Comparison of ENCODE assay signal across 1 cellular context in the genomic region with DNA sequence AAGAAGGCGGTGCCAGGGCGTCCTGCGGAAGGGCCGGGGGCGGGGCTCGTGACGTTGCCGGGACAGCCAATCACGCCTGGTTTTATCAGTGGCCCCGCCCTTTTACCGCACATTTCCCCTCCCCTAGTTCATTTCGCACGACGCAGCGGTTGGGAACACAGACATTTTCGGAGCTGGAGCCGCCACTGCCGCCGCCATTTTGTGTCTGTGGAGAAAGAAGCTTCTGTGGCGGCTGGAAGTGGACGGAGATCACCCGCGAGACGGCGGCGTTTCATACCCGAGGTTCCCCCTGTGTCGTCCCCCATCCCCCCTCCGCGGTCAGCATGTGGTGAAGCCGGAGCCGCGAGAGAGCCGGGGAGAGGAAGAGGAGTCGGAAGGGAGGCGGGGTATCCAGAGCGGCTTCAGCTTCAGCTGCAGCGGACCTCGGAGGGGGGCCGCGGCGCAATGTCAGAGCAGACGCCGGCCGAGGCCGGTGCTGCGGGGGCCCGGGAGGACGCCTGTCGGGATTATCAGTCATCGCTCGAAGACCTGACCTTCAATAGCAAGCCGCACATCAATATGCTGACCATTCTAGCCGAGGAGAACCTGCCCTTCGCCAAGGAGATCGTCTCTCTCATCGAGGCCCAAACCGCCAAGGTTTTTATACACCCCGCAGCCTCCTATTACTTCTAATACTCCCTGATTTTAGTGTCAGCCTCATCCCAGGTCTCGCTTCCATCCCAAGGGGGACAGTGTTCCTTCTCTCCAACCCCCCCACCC.
TF ChIP-seq lines count a peak whose summit lies in the region.

A gene with protein sequence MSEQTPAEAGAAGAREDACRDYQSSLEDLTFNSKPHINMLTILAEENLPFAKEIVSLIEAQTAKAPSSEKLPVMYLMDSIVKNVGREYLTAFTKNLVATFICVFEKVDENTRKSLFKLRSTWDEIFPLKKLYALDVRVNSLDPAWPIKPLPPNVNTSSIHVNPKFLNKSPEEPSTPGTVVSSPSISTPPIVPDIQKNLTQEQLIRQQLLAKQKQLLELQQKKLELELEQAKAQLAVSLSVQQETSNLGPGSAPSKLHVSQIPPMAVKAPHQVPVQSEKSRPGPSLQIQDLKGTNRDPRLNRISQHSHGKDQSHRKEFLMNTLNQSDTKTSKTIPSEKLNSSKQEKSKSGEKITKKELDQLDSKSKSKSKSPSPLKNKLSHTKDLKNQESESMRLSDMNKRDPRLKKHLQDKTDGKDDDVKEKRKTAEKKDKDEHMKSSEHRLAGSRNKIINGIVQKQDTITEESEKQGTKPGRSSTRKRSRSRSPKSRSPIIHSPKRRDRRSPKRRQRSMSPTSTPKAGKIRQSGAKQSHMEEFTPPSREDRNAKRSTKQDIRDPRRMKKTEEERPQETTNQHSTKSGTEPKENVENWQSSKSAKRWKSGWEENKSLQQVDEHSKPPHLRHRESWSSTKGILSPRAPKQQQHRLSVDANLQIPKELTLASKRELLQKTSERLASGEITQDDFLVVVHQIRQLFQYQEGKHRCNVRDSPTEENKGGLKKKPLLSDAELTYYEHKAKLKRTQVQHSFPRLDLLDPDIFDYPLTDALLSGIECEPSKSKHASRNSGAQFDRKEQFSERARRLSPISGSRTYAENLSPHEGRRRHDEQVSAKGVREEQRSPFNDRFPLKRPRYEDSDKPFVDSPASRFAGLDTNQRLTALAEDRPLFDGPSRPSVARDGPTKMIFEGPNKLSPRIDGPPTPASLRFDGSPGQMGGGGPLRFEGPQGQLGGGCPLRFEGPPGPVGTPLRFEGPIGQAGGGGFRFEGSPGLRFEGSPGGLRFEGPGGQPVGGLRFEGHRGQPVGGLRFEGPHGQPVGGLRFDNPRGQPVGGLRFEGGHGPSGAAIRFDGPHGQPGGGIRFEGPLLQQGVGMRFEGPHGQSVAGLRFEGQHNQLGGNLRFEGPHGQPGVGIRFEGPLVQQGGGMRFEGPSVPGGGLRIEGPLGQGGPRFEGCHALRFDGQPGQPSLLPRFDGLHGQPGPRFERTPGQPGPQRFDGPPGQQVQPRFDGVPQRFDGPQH (N-terminal part only) (plus strand): TSS at position 136 of the 759 bp plus-strand sequence. CDS start 309 bp downstream, at position 445.

TF ChIP-seq in HEK293, 187 proteins besides CTCF, POLR2A, EP300 and RAD21 (continued from another document and continues in another):
- TF ChIP-seq ZNF426 (tag by site-specific recombination; IDR thresholded peaks at IDR 0.05) (no peak), ZNF423 (tag by site-specific recombination; IDR thresholded peaks at IDR 0.05) (no peak), ZNF843 (tag by site-specific recombination; IDR thresholded peaks at IDR 0.05) (no peak), ZNF140 (tag by site-specific recombination; IDR thresholded peaks at IDR 0.05) (no peak), GLIS1 (tag by site-specific recombination; IDR thresholded peaks at IDR 0.05) (no peak; the same call in 1 of the 2 replicates), ZNF514 (tag by site-specific recombination; IDR thresholded peaks at IDR 0.05) (no peak), ZFP37 (tag by site-specific recombination; IDR thresholded peaks at IDR 0.05) (peak; percentile 71; the same call in 1 of the 2 replicates), ZNF416 (tag by site-specific recombination; IDR thresholded peaks at IDR 0.05) (no peak), ZNF530 (tag by site-specific recombination; IDR thresholded peaks at IDR 0.05; ENCODE audit: low read depth) (no peak), SCRT1 (tag by site-specific recombination; IDR thresholded peaks at IDR 0.05; ENCODE audit: borderline replicate concordance) (no peak), ZNF777 (tag by site-specific recombination; IDR thresholded peaks at IDR 0.05; ENCODE audit: borderline replicate concordance) (no peak), ZNF341 (tag by site-specific recombination; IDR thresholded peaks at IDR 0.05; ENCODE audit: low read depth) (0 out of 2 replicates have a peak, but pooled peaks have one; percentile 7), ZNF2 (tag by site-specific recombination; IDR thresholded peaks at IDR 0.05) (no peak), IKZF3 (tag by site-specific recombination; IDR thresholded peaks at IDR 0.05) (no peak), ZSCAN23 (tag by site-specific recombination; IDR thresholded peaks at IDR 0.05) (no peak), REPIN1 (tag by site-specific recombination; IDR thresholded peaks at IDR 0.05; ENCODE audit: low read depth) (no peak), KLF10 (tag by site-specific recombination; IDR thresholded peaks at IDR 0.05) (peak; percentile 93), ZNF175 (tag by site-specific recombination; IDR thresholded peaks at IDR 0.05) (no peak), ZNF223 (tag by site-specific recombination; IDR thresholded peaks at IDR 0.05) (no peak), ZNF214 (tag by site-specific recombination; IDR thresholded peaks at IDR 0.05; ENCODE audit: borderline replicate concordance) (no peak), GLI2 (tag by site-specific recombination; IDR thresholded peaks at IDR 0.05; ENCODE audit: borderline replicate concordance, low read depth) (no peak), KLF1 (tag by site-specific recombination; IDR thresholded peaks at IDR 0.05) (peak; percentile 16; the same call in 1 of the 2 replicates), SALL2 (tag by site-specific recombination; IDR thresholded peaks at IDR 0.05; ENCODE audit: borderline replicate concordance) (no peak), WT1 (tag by site-specific recombination; IDR thresholded peaks at IDR 0.05) (no peak), KLF9 (tag by site-specific recombination; IDR thresholded peaks at IDR 0.05; ENCODE audit: low read depth) (peak; percentile 46; the same call in 1 of the 2 replicates), ZBTB20 (tag by site-specific recombination; IDR thresholded peaks at IDR 0.05) (no peak), ZNF37A (tag by site-specific recombination; IDR thresholded peaks at IDR 0.05) (peak; percentile 59), ZBTB21 (tag by site-specific recombination; IDR thresholded peaks at IDR 0.05) (no peak), PRDM1 (tag by site-specific recombination; IDR thresholded peaks at IDR 0.05) (no peak), ZNF354C (tag by site-specific recombination; IDR thresholded peaks at IDR 0.05; ENCODE audit: borderline replicate concordance, low read depth) (no peak), ZNF571 (tag by site-specific recombination; IDR thresholded peaks at IDR 0.05) (no peak)
- TF ChIP-seq, protein P1, sequence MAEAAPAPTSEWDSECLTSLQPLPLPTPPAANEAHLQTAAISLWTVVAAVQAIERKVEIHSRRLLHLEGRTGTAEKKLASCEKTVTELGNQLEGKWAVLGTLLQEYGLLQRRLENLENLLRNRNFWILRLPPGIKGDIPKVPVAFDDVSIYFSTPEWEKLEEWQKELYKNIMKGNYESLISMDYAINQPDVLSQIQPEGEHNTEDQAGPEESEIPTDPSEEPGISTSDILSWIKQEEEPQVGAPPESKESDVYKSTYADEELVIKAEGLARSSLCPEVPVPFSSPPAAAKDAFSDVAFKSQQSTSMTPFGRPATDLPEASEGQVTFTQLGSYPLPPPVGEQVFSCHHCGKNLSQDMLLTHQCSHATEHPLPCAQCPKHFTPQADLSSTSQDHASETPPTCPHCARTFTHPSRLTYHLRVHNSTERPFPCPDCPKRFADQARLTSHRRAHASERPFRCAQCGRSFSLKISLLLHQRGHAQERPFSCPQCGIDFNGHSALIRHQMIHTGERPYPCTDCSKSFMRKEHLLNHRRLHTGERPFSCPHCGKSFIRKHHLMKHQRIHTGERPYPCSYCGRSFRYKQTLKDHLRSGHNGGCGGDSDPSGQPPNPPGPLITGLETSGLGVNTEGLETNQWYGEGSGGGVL (tag by site-specific recombination; IDR thresholded peaks at IDR 0.05) = no peak
- TF ChIP-seq, protein P2, sequence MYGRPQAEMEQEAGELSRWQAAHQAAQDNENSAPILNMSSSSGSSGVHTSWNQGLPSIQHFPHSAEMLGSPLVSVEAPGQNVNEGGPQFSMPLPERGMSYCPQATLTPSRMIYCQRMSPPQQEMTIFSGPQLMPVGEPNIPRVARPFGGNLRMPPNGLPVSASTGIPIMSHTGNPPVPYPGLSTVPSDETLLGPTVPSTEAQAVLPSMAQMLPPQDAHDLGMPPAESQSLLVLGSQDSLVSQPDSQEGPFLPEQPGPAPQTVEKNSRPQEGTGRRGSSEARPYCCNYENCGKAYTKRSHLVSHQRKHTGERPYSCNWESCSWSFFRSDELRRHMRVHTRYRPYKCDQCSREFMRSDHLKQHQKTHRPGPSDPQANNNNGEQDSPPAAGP (tag by site-specific recombination; IDR thresholded peaks at IDR 0.05) = no peak
- TF ChIP-seq, protein P3, sequence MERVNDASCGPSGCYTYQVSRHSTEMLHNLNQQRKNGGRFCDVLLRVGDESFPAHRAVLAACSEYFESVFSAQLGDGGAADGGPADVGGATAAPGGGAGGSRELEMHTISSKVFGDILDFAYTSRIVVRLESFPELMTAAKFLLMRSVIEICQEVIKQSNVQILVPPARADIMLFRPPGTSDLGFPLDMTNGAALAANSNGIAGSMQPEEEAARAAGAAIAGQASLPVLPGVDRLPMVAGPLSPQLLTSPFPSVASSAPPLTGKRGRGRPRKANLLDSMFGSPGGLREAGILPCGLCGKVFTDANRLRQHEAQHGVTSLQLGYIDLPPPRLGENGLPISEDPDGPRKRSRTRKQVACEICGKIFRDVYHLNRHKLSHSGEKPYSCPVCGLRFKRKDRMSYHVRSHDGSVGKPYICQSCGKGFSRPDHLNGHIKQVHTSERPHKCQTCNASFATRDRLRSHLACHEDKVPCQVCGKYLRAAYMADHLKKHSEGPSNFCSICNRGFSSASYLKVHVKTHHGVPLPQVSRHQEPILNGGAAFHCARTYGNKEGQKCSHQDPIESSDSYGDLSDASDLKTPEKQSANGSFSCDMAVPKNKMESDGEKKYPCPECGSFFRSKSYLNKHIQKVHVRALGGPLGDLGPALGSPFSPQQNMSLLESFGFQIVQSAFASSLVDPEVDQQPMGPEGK (tag by site-specific recombination; IDR thresholded peaks at IDR 0.05) = peak; percentile 41
- TF ChIP-seq, protein P4, sequence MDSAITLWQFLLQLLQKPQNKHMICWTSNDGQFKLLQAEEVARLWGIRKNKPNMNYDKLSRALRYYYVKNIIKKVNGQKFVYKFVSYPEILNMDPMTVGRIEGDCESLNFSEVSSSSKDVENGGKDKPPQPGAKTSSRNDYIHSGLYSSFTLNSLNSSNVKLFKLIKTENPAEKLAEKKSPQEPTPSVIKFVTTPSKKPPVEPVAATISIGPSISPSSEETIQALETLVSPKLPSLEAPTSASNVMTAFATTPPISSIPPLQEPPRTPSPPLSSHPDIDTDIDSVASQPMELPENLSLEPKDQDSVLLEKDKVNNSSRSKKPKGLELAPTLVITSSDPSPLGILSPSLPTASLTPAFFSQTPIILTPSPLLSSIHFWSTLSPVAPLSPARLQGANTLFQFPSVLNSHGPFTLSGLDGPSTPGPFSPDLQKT (IDR thresholded peaks at IDR 0.05; ENCODE audit: borderline replicate concordance, low read depth, low read length) = no peak
- TF ChIP-seq, protein P5, sequence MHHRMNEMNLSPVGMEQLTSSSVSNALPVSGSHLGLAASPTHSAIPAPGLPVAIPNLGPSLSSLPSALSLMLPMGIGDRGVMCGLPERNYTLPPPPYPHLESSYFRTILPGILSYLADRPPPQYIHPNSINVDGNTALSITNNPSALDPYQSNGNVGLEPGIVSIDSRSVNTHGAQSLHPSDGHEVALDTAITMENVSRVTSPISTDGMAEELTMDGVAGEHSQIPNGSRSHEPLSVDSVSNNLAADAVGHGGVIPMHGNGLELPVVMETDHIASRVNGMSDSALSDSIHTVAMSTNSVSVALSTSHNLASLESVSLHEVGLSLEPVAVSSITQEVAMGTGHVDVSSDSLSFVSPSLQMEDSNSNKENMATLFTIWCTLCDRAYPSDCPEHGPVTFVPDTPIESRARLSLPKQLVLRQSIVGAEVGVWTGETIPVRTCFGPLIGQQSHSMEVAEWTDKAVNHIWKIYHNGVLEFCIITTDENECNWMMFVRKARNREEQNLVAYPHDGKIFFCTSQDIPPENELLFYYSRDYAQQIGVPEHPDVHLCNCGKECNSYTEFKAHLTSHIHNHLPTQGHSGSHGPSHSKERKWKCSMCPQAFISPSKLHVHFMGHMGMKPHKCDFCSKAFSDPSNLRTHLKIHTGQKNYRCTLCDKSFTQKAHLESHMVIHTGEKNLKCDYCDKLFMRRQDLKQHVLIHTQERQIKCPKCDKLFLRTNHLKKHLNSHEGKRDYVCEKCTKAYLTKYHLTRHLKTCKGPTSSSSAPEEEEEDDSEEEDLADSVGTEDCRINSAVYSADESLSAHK (tag by site-specific recombination; IDR thresholded peaks at IDR 0.05) = no peak
- TF ChIP-seq, protein P6, sequence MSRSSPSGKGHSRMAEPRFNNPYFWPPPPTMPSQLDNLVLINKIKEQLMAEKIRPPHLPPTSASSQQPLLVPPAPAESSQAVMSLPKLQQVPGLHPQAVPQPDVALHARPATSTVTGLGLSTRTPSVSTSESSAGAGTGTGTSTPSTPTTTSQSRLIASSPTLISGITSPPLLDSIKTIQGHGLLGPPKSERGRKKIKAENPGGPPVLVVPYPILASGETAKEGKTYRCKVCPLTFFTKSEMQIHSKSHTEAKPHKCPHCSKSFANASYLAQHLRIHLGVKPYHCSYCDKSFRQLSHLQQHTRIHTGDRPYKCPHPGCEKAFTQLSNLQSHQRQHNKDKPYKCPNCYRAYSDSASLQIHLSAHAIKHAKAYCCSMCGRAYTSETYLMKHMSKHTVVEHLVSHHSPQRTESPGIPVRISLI (tag by site-specific recombination; IDR thresholded peaks at IDR 0.05) = no peak
- TF ChIP-seq, protein P7, sequence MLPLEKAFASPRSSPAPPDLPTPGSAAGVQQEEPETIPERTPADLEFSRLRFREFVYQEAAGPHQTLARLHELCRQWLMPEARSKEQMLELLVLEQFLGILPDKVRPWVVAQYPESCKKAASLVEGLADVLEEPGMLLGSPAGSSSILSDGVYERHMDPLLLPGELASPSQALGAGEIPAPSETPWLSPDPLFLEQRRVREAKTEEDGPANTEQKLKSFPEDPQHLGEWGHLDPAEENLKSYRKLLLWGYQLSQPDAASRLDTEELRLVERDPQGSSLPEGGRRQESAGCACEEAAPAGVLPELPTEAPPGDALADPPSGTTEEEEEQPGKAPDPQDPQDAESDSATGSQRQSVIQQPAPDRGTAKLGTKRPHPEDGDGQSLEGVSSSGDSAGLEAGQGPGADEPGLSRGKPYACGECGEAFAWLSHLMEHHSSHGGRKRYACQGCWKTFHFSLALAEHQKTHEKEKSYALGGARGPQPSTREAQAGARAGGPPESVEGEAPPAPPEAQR (tag by site-specific recombination; IDR thresholded peaks at IDR 0.05) = no peak
- TF ChIP-seq, protein P8, sequence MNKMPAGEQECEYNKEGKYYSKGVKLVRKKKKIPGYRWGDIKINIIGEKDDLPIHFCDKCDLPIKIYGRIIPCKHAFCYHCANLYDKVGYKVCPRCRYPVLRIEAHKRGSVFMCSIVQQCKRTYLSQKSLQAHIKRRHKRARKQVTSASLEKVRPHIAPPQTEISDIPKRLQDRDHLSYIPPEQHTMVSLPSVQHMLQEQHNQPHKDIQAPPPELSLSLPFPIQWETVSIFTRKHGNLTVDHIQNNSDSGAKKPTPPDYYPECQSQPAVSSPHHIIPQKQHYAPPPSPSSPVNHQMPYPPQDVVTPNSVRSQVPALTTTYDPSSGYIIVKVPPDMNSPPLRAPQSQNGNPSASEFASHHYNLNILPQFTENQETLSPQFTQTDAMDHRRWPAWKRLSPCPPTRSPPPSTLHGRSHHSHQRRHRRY (tag by site-specific recombination; IDR thresholded peaks at IDR 0.05) = no peak
- TF ChIP-seq, protein P9, sequence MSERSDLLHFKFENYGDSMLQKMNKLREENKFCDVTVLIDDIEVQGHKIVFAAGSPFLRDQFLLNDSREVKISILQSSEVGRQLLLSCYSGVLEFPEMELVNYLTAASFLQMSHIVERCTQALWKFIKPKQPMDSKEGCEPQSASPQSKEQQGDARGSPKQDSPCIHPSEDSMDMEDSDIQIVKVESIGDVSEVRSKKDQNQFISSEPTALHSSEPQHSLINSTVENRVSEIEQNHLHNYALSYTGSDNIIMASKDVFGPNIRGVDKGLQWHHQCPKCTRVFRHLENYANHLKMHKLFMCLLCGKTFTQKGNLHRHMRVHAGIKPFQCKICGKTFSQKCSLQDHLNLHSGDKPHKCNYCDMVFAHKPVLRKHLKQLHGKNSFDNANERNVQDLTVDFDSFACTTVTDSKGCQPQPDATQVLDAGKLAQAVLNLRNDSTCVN (tag by site-specific recombination; optimal IDR thresholded peaks at IDR 0.05) = peak; percentile 15
